Comparison of ENCODE assay signal across 8 cellular contexts in genomic region chr22:24259459-24259858, GRCh38. TPM values are rescaled to one million over a fixed set of nuclear protein-coding genes. Genes with fewer than 3 reads are reported as not detected.
A peak's percentile ranks its signal among the peaks of the same experiment; 100 is the strongest.
DNase-seq lines count a peak whose midpoint lies in the region; ATAC-seq and TF ChIP-seq lines count a peak whose summit lies in the region.
"Not testable (repeated sequence)": the region's sequence is repeated elsewhere in the genome, so short reads cannot be mapped to it uniquely, and the experiment has no call there.

No MANE protein-coding gene starts in this region.

- not testable (repeated sequence) for H3K27ac Mint-ChIP-seq in CD8-positive, alpha-beta T cell; activated naive CD8-positive, alpha-beta T cell treated with anti-CD3 and anti-CD28 coated beads for 36 hours; natural killer cell

- H3K36me3 ChIP-seq in CD8-positive, alpha-beta T cell (ENCODE audit: insufficient read depth, low read length), result not testable (repeated sequence)

- TF ChIP-seq CTCF in CD8-positive, alpha-beta T cell (IDR thresholded peaks at IDR 0.05), result peak; percentile 29
- TF ChIP-seq CTCF in VCaP (conservative IDR thresholded peaks at IDR 0.05) (peak; percentile 70), foreskin fibroblast (IDR thresholded peaks at IDR 0.05; ENCODE audit: low read depth, low read length) (peak; percentile 19)
- not testable (repeated sequence) for TF ChIP-seq CTCF in natural killer cell (IDR thresholded peaks at IDR 0.05)

- not testable (repeated sequence) for H3K4me1 ChIP-seq in CD8-positive, alpha-beta T cell (ENCODE audit: insufficient read depth, low read length)

- H3K9me3 Mint-ChIP-seq in CD8-positive, alpha-beta T cell; activated naive CD8-positive, alpha-beta T cell treated with anti-CD3 and anti-CD28 coated beads for 36 hours; natural killer cell: not testable (repeated sequence)

- H3K4me3 ChIP-seq in CD8-positive, alpha-beta T cell (ENCODE audit: low read depth, low read length); foreskin fibroblast (ENCODE audit: low read depth in 1 of 2, low read length in 2 of 2): not testable (repeated sequence)

- not testable (repeated sequence) for H3K36me3 Mint-ChIP-seq in CD8-positive, alpha-beta T cell; activated naive CD8-positive, alpha-beta T cell treated with anti-CD3 and anti-CD28 coated beads for 36 hours; natural killer cell

- not testable (repeated sequence) for H3K4me1 Mint-ChIP-seq in CD8-positive, alpha-beta T cell (ENCODE audit: low read depth); activated naive CD8-positive, alpha-beta T cell treated with anti-CD3 and anti-CD28 coated beads for 36 hours; natural killer cell

- intact Hi-C loops in CD8-positive, alpha-beta T cell (cut with DNase I, micrococcal nuclease); natural killer cell (cut with micrococcal nuclease): not testable (repeated sequence)

- POLR2A ChIA-PET in CD8-positive, alpha-beta T cell (lab: Charles Lee), result not testable (repeated sequence)

- not testable (repeated sequence) for H3K27ac ChIP-seq in CD8-positive, alpha-beta T cell (ENCODE audit: low read depth, low read length); VCaP

- H3K27me3 ChIP-seq in CD8-positive, alpha-beta T cell (ENCODE audit: insufficient read depth, low read length), result not testable (repeated sequence)

- not testable (repeated sequence) for H3K4me3 Mint-ChIP-seq in CD8-positive, alpha-beta T cell; activated naive CD8-positive, alpha-beta T cell treated with anti-CD3 and anti-CD28 coated beads for 36 hours; natural killer cell

- not testable (repeated sequence) for ATAC-seq in CD8-positive, alpha-beta T cell
- ATAC-seq in natural killer cell, result peak in 1 of 3 donors; percentile 68

- CTCF ChIA-PET in CD8-positive, alpha-beta T cell (lab: Charles Lee), result not testable (repeated sequence)

- not testable (repeated sequence) for H3K9me3 ChIP-seq in CD8-positive, alpha-beta T cell (ENCODE audit: low read length)

- DNase-seq in CD8-positive, alpha-beta T cell, result peak; percentile 27 to 81 (median 68)
- DNase-seq in HuH-7 (ENCODE audit: low spot score) (peak; percentile 64), NCI-H82 treated with DMSO at 0.1 percent for 48 hours (lab: John Stamatoyannopoulos, UW; ENCODE audit: unreplicated experiment) (peak; percentile 4), foreskin fibroblast (peak; percentile 72 to 91), natural killer cell (peak; percentile 56)
- peak; percentile 73 for DNase-seq in activated naive CD8-positive, alpha-beta T cell treated with anti-CD3 and anti-CD28 coated beads for 36 hours
- DNase-seq in stimulated activated CD8-positive, alpha-beta memory T cell treated with anti-CD3 and anti-CD28 coated beads, Interleukin-15, amount 100 ng/mL, for 24 hours (ENCODE audit: low read depth), result peak; percentile 37

- H3K27me3 Mint-ChIP-seq in CD8-positive, alpha-beta T cell (ENCODE audit: low read depth); activated naive CD8-positive, alpha-beta T cell treated with anti-CD3 and anti-CD28 coated beads for 36 hours; natural killer cell (ENCODE audit: low read depth in 2 of 2): not testable (repeated sequence)

RNA-seq across cellular contexts. Expression of gene SPECC1L, which starts 11.2 kb away (rescaled TPM):
- 10 to 100 TPM; 24.7 to 28.6 TPM for total RNA-seq in CD8-positive, alpha-beta T cell
- 10 to 100 TPM; 46.3 to 47.7 TPM for total RNA-seq in activated naive CD8-positive, alpha-beta T cell treated with anti-CD3 and anti-CD28 coated beads for 36 hours
- total RNA-seq in natural killer cell, result 10 to 100 TPM; 46.1 to 52.9 (median 48.5) TPM

RNA-seq across cellular contexts. Expression of gene GGT5, which starts 14.6 kb away (rescaled TPM):
- total RNA-seq in CD8-positive, alpha-beta T cell, result not detected
- total RNA-seq in activated naive CD8-positive, alpha-beta T cell treated with anti-CD3 and anti-CD28 coated beads for 36 hours, result not detected
- total RNA-seq in natural killer cell, result not detected

Comparison
In these comparisons a context has a peak if more than half of its experiments do, and no peak if none do; other contexts are left out.
1. DNase-seq: peak in every context shown above with its lines; median percentile 82 in foreskin fibroblast; 73 in activated naive CD8-positive, alpha-beta T cell treated with anti-CD3 and anti-CD28 coated beads for 36 hours; 68 in CD8-positive, alpha-beta T cell; 64 in HuH-7; 56 in natural killer cell; 37 in stimulated activated CD8-positive, alpha-beta memory T cell treated with anti-CD3 and anti-CD28 coated beads, Interleukin-15, amount 100 ng/mL, for 24 hours; 4 in NCI-H82 treated with DMSO at 0.1 percent for 48 hours.